Comparison of ENCODE assay signal across 22 cellular contexts in the genomic region with DNA sequence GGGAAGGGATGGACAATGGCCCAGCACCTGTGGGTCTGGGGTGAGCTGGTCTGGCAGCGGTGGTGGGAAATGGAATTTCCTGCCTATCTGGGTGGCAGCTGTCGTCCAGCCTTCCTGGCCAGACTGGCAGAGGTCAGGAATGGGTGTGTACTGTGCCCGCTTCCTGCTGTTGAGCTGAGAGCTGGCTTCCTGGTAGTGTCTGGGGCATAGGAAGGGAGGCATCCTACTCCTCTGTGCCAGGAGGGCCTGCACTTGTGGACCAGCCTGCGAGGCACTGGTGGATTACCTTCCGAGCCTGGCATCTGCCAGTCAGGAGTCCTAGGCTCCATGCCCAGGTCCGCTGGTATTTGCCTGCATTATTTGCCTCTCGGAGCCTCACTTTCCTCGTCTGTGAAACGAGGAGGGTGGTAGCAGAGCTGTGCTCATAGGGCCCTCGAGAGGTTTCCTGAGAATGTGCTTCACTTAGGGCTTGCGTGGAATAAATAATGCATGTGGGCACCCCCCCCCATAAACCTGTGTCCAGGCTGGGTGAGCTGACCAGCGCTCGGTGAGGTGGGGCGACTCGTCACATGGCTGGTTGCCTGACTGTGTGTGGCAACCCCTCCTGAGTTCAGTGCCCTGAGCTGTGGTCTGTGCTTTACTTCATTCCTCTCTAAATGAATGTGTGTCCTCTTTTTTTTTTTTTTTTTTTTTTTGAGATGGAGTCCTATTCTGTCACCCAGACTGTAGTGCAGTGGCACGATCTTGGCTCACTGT. TPM values are rescaled to one million over a fixed set of nuclear protein-coding genes. Genes with fewer than 3 reads are reported as not detected.
DNase-seq lines count a peak whose midpoint lies in the region; ATAC-seq and FAIRE-seq lines count a peak whose summit lies in the region.
"Had no signal": no experiment of that assay in that cellular context is flagged by ENCODE, and none has a peak within 500 bp of the region (broad histone marks: within the 10 kb centered on the region; RNA-seq: fewer than 3 reads in every experiment).

No MANE protein-coding gene starts in this region.

- peak overlapping the region; percentile 38 for H3K18ac ChIP-seq in neuronal stem cell (ENCODE audit: low read length)

- H3K4me1 Mint-ChIP-seq in stimulated activated naive CD8-positive, alpha-beta T cell treated with anti-CD3 and anti-CD28 coated beads, Interleukin-15, amount 100 ng/mL, for 72 hours = no peaks in the 10 kb centered on the region

- no peak overlapping the region for H3K23ac ChIP-seq in neuronal stem cell (ENCODE audit: low read depth, low read length, poor library complexity)

- no peaks in the 10 kb centered on the region for H3K79me1 ChIP-seq in neuronal stem cell (ENCODE audit: low read depth, low read length)

- ATAC-seq in esophagus mucosa (peak; percentile 12), GM18909 (IDR thresholded peaks at IDR 0.05; ENCODE audit: poor library complexity, unreplicated experiment) (no peak)
- ATAC-seq in stimulated activated naive CD8-positive, alpha-beta T cell treated with anti-CD3 and anti-CD28 coated beads, Interleukin-15, amount 100 ng/mL, for 72 hours = no peak
- ATAC-seq: natural killer cell treated with Interleukin-12 subunit alpha and Interleukin-12 subunit beta and Interleukin-15 and Interleukin-18, amount 100 ng/mL, for 72 hours; sciatic nerve; WTC11 had no signal

- H2AFZ ChIP-seq in neuronal stem cell (ENCODE audit: low read length) = no peak overlapping the region

- H3K4ac ChIP-seq in neuronal stem cell (ENCODE audit: low read length) = no peak overlapping the region

- no peaks in the 10 kb centered on the region for H3K36me3 ChIP-seq in neuronal stem cell (replicated peaks in 1 of 2; ENCODE audit: control insufficient read depth in 2 of 2, insufficient read depth in 2 of 2, low read length in 2 of 2)
- H3K36me3 ChIP-seq: cardiac muscle cell, ovary had no signal

- no CpG with 5 or more reads among the region's 16 CpGs for WGBS in neuronal stem cell (ENCODE audit: extremely low coverage in 2 of 2, insufficient read length in 2 of 2, insufficient replicate concordance in 1 of 2), 2 donors

- no peak for FAIRE-seq in HTR-8/SVneo (lab: Jason Lieb, UNC)

- DNase-seq in LHCN-M2 (ENCODE audit: low read depth) = peak; percentile 82
- peak; percentile 52 for DNase-seq in NCI-H2196 treated with DMSO at 0.1 percent for 48 hours (lab: John Stamatoyannopoulos, UW; ENCODE audit: unreplicated experiment)
- no peak for DNase-seq in neuronal stem cell (ENCODE audit: low spot score)
- no peak for DNase-seq in HTR-8/SVneo (ENCODE audit: insufficient read length, low spot score)
- DNase-seq in stimulated activated naive CD8-positive, alpha-beta T cell treated with anti-CD3 and anti-CD28 coated beads, Interleukin-15, amount 100 ng/mL, for 72 hours = no peak
- no peak for DNase-seq in cerebellar cortex (ENCODE audit: low spot score)
- DNase-seq: activated naive CD4-positive, alpha-beta T cell treated with anti-CD3 and anti-CD28 coated beads, Interleukin-2, amount 50 U/mL, for 16 hours; kidney glomerular epithelial cell; NCI-H146; NCI-H524 treated with DMSO at 0.1 percent for 48 hours; ovary; T1000; trophoblast cell had no signal

- H3K14ac ChIP-seq in neuronal stem cell (ENCODE audit: low read length) = peak overlapping the region; percentile 17

- no peaks in the 10 kb centered on the region for H3K9me3 Mint-ChIP-seq in stimulated activated naive CD8-positive, alpha-beta T cell treated with anti-CD3 and anti-CD28 coated beads, Interleukin-15, amount 100 ng/mL, for 72 hours
- H3K9me3 Mint-ChIP-seq: activated T-helper 1 cell treated with anti-CD3 and anti-CD28 coated beads, Interleukin-12 subunit alpha, Interleukin-12 subunit beta, Interleukin-2, Interleukin-4 antibody, amounts not matched to agents 30 ng/mL and 10 ng/mL and 1 ng/mL, durations not matched to agents 14 hours and 24 hours and 36 hours; natural killer cell treated with Interleukin-12 subunit alpha and Interleukin-12 subunit beta and Interleukin-15 and Interleukin-18, amount 100 ng/mL, for 72 hours; WTC11 had no signal

- H3K9ac ChIP-seq in neuronal stem cell (ENCODE audit: low read depth, low read length, poor library complexity) = peak overlapping the region; percentile 2

- peaks cover 0 to 5% of the 10 kb centered on the region in 2 donors for H3K4me1 ChIP-seq in neuronal stem cell (ENCODE audit: control insufficient read depth in 2 of 2, insufficient read depth in 1 of 2, low read depth in 1 of 2, low read length in 2 of 2)

- no peak overlapping the region for H4K91ac ChIP-seq in neuronal stem cell (ENCODE audit: low read depth, low read length, poor library complexity)

- H3K27ac ChIP-seq in neuronal stem cell (replicated peaks; ENCODE audit: low read length) = no peak overlapping the region
- H3K27ac ChIP-seq: cardiac muscle cell, dorsolateral prefrontal cortex, ovary, RWPE1 had no signal

- H2BK120ac ChIP-seq in neuronal stem cell (ENCODE audit: low read depth, low read length) = no peak overlapping the region

- H3K9me3 ChIP-seq in neuronal stem cell (replicated peaks in 1 of 2; ENCODE audit: control insufficient read depth in 2 of 2, insufficient read depth in 1 of 2, low read depth in 1 of 2, low read length in 2 of 2) = no peaks in the 10 kb centered on the region
- H3K9me3 ChIP-seq: ovary had no signal

- H3K27ac Mint-ChIP-seq in stimulated activated naive CD8-positive, alpha-beta T cell treated with anti-CD3 and anti-CD28 coated beads, Interleukin-15, amount 100 ng/mL, for 72 hours = no peak overlapping the region
- H3K27ac Mint-ChIP-seq: activated T-helper 1 cell treated with anti-CD3 and anti-CD28 coated beads, Interleukin-12 subunit alpha, Interleukin-12 subunit beta, Interleukin-2, Interleukin-4 antibody, amounts not matched to agents 30 ng/mL and 10 ng/mL and 1 ng/mL, durations not matched to agents 14 hours and 24 hours and 36 hours; natural killer cell treated with Interleukin-12 subunit alpha and Interleukin-12 subunit beta and Interleukin-15 and Interleukin-18, amount 100 ng/mL, for 72 hours; WTC11 had no signal

- no peak overlapping the region for H3K4me2 ChIP-seq in neuronal stem cell (ENCODE audit: insufficient read depth, low read length, poor library complexity, severe bottlenecking)

- no peak overlapping the region for H3K4me3 Mint-ChIP-seq in stimulated activated naive CD8-positive, alpha-beta T cell treated with anti-CD3 and anti-CD28 coated beads, Interleukin-15, amount 100 ng/mL, for 72 hours
- H3K4me3 Mint-ChIP-seq: activated T-helper 1 cell treated with anti-CD3 and anti-CD28 coated beads, Interleukin-12 subunit alpha, Interleukin-12 subunit beta, Interleukin-2, Interleukin-4 antibody, amounts not matched to agents 30 ng/mL and 10 ng/mL and 1 ng/mL, durations not matched to agents 14 hours and 24 hours and 36 hours; natural killer cell treated with Interleukin-12 subunit alpha and Interleukin-12 subunit beta and Interleukin-15 and Interleukin-18, amount 100 ng/mL, for 72 hours; WTC11 had no signal

- peaks cover 0 to 26% (median 0%) of the 10 kb centered on the region in 3 experiments for H3K27me3 ChIP-seq in neuronal stem cell (ENCODE audit: control insufficient read depth in 3 of 3, insufficient read depth in 3 of 3, low read depth in 1 of 3, low read length in 3 of 3)
- H3K27me3 ChIP-seq: cardiac muscle cell, ovary had no signal

- no peak overlapping the region for H2AK5ac ChIP-seq in neuronal stem cell (ENCODE audit: low read depth, low read length)

- no peak overlapping the region for H2BK5ac ChIP-seq in neuronal stem cell (ENCODE audit: low read length)

- no peak overlapping the region for H2BK12ac ChIP-seq in neuronal stem cell (ENCODE audit: low read length)

- H4K8ac ChIP-seq in neuronal stem cell (ENCODE audit: low read depth, low read length) = no peak overlapping the region

- H2BK15ac ChIP-seq in neuronal stem cell (ENCODE audit: low read length) = peak overlapping the region; percentile 10

- H3K4me3 ChIP-seq in neuronal stem cell (ENCODE audit: low read length in 2 of 2) = no peak overlapping the region
- H3K4me3 ChIP-seq: cardiac muscle cell, dorsolateral prefrontal cortex, ovary had no signal

- H3K27me3 Mint-ChIP-seq in stimulated activated naive CD8-positive, alpha-beta T cell treated with anti-CD3 and anti-CD28 coated beads, Interleukin-15, amount 100 ng/mL, for 72 hours = peaks cover 17% of the 10 kb centered on the region

RNA-seq across cellular contexts. Expression of gene HMCN2, which starts 47.7 kb away (rescaled TPM):
- total RNA-seq in LHCN-M2 (2014; rRNA removed) = 12.1 and 15.7 TPM in 2 replicates
- 0.30 TPM for polyA plus RNA-seq in LHCN-M2 (2012)
- 1.6 TPM for total RNA-seq in esophagus mucosa
- polyA plus RNA-seq in neuronal stem cell (2013, experiment 1 of 2) = 0.42 TPM
- 0.24 TPM for polyA plus RNA-seq in neuronal stem cell (2013, experiment 2 of 2)
- total RNA-seq: activated T-helper 1 cell treated with anti-CD3 and anti-CD28 coated beads, Interleukin-12 subunit alpha, Interleukin-12 subunit beta, Interleukin-2, Interleukin-4 antibody, amounts not matched to agents 30 ng/mL and 10 ng/mL and 1 ng/mL, durations not matched to agents 14 hours and 24 hours and 36 hours; natural killer cell treated with Interleukin-12 subunit alpha and Interleukin-12 subunit beta and Interleukin-15 and Interleukin-18, amount 100 ng/mL, for 72 hours had no signal

Comparison
In these comparisons a context has a peak if more than half of its experiments do, and no peak if none do; other contexts are left out.
1. DNase-seq: peak in LHCN-M2 (single experiment) and NCI-H2196 treated with DMSO at 0.1 percent for 48 hours (single experiment); none in neuronal stem cell (single experiment), HTR-8/SVneo (single experiment), stimulated activated naive CD8-positive, alpha-beta T cell treated with anti-CD3 and anti-CD28 coated beads, Interleukin-15, amount 100 ng/mL, for 72 hours (0 of 2) and cerebellar cortex (single experiment).